In the genomic region with DNA sequence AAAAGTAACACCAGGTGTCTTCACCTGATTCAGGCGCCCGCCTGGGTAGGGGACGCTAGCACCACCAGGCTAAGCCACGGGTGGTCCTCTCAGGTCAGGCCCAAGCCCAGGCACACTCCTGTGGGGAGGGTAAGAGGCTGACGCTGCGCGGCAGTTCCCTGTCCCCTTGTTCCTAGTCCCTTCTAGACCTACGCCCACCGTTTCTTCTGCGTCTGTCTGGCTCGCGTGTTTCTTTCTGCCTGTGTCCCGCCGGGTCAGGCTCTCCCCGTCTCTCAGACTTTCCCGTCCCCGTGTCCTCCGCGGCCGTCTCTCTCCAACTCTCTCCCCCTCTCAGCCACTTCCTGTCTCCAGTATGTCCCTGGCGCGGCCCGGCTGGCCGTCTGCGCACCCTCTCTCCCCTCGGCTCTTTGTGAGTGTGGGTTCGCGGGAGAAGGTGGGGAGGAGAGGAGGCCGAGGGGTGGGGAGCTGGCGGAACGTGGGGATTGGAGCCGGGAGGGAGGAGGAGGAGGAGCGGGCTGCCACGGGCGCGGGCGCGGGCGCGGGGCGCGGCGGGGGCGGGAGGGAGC, we compare ENCODE assay signal across 8 cellular contexts. TPM values are rescaled to one million over a fixed set of nuclear protein-coding genes. Genes with fewer than 3 reads are reported as not detected.
A peak's percentile ranks its signal among the peaks of the same experiment; 100 is the strongest.
DNase-seq lines count a peak whose midpoint lies in the region; ATAC-seq, FAIRE-seq and TF ChIP-seq lines count a peak whose summit lies in the region.

No MANE protein-coding gene starts in this region.

- peak overlapping the region in 2 of 3 experiments; percentile 31 to 97; a peak in 6 of 7 replicates for H3K27ac Mint-ChIP-seq in H9

- H3K4me1 ChIP-seq in H9 (ENCODE audit: insufficient read depth, low read length), result peaks cover 31% of the 10 kb centered on the region; the same call in 1 of the 2 replicates
- H3K4me1 ChIP-seq in H1 (replicated peaks in 1 of 4; ENCODE audit: control insufficient read depth in 3 of 4, insufficient read depth in 4 of 4, low read length in 3 of 4), result peaks cover 29 to 72% (median 53%) of the 10 kb centered on the region in 4 experiments

- H3K9me3 ChIP-seq in H9 (ENCODE audit: control insufficient read depth, low read depth, low read length) (no peaks in the 10 kb centered on the region), H1 (ENCODE audit: insufficient read depth in 2 of 2, low read depth in 1 of 2, low read length in 1 of 2) (no peaks in the 10 kb centered on the region)

- peaks cover 15% of the 10 kb centered on the region for H3K23me2 ChIP-seq in H9 (ENCODE audit: insufficient read length, low read depth, low read length, poor library complexity, severe bottlenecking)
- H3K23me2 ChIP-seq in H1 (ENCODE audit: low read depth, low read length), result peaks cover 24% of the 10 kb centered on the region

- H3K79me2 ChIP-seq in H9 (ENCODE audit: insufficient read depth, low read length) (no peaks in the 10 kb centered on the region), H1 (ENCODE audit: control insufficient read depth in 1 of 2, insufficient read depth in 2 of 2, low read length in 2 of 2) (no peaks in the 10 kb centered on the region)

- H3K14ac ChIP-seq in H9 (ENCODE audit: insufficient read depth, low read length) (peak overlapping the region; percentile 80; the same call in 1 of the 2 replicates), H1 (ENCODE audit: insufficient read length) (no peak overlapping the region)

- H2BK5ac ChIP-seq in H9 (ENCODE audit: insufficient read length, low read length) (no peak overlapping the region), H1 (ENCODE audit: low read depth, low read length) (peak overlapping the region; percentile 54)

- no peak overlapping the region for H2BK12ac ChIP-seq in H9 (ENCODE audit: insufficient read length, low read depth, low read length)
- H2BK12ac ChIP-seq in H1 (ENCODE audit: low read depth, low read length), result peak overlapping the region; percentile 40; the same call in 1 of the 2 replicates

- H3K4ac ChIP-seq in H9 (ENCODE audit: low read depth, low read length) (no peak overlapping the region), H1 (replicated peaks; ENCODE audit: insufficient read length, low read depth, low read length) (peak overlapping the region; percentile 73)

- H3K18ac ChIP-seq in H9 (ENCODE audit: insufficient read length, low read depth, low read length), result peak overlapping the region; percentile 81
- peak overlapping the region; percentile 97 for H3K18ac ChIP-seq in H1 (ENCODE audit: extremely low read depth, low read length)

- H3K27me3 Mint-ChIP-seq in H9 (ENCODE audit: low read depth), result peaks cover 37% of the 10 kb centered on the region

- peaks cover under 1 to 10% (median 2%) of the 10 kb centered on the region in 3 experiments; a peak in 5 of 7 replicates for H3K36me3 Mint-ChIP-seq in H9 (ENCODE audit: insufficient read depth in 1 of 3, low read depth in 3 of 3)

- H2BK120ac ChIP-seq in H9 (ENCODE audit: low read depth, low read length, poor library complexity, severe bottlenecking) (no peak overlapping the region), H1 (replicated peaks; ENCODE audit: low read depth, low read length) (no peak overlapping the region)

- CTCF ChIA-PET in H1 (lab: Charles Lee; ENCODE audit: partially characterized antibody), result interaction anchor here (0.6 to 15.7 kb wide), 10 partner anchors 9 to 853 kb away, joined by 3 to 258 read pairs (median 4); a partner anchor contains a TSS

- H3K4me1 Mint-ChIP-seq in H9, result peaks cover 73 to 81% of the 10 kb centered on the region in 2 experiments

- no peak overlapping the region for H3K23ac ChIP-seq in H9 (ENCODE audit: insufficient read length, low read depth, low read length)
- H3K23ac ChIP-seq in H1 (ENCODE audit: insufficient read length), result no peak overlapping the region

- peak overlapping the region; percentile 68 for H3K9ac ChIP-seq in H9 (ENCODE audit: extremely low read depth, insufficient read length, low read length)
- peak overlapping the region; percentile 52 to 68 (median 58) for H3K9ac ChIP-seq in H1 (replicated peaks in 1 of 4; ENCODE audit: extremely low read depth in 1 of 4, low read depth in 3 of 4, low read length in 3 of 4)

- TF ChIP-seq RAD21 in H1 (IDR thresholded peaks at IDR 0.05 in 1 of 2, conservative IDR thresholded peaks at IDR 0.05 in 1 of 2; ENCODE audit: low read depth in 2 of 2, low read length in 2 of 2), result no peak

- TF ChIP-seq CTCF in H9 (conservative IDR thresholded peaks at IDR 0.05) (no peak), H1 (IDR thresholded peaks at IDR 0.05; ENCODE audit: control extremely low read depth in 1 of 3, insufficient read depth in 1 of 3, low read depth in 1 of 3, low read length in 3 of 3) (no peak)

- no peak for ATAC-seq in HG02840 (IDR thresholded peaks at IDR 0.05; ENCODE audit: low FRiP score, unreplicated experiment)

- no peak overlapping the region for H4K91ac ChIP-seq in H9 (ENCODE audit: insufficient read length, low read depth, low read length)
- H4K91ac ChIP-seq in H1 (replicated peaks; ENCODE audit: insufficient read length, low read length), result peak overlapping the region; percentile 58

- no peaks in the 10 kb centered on the region; a peak in 1 of 5 replicates for H3K9me3 Mint-ChIP-seq in H9

- H3K4me3 Mint-ChIP-seq in H9, result peak overlapping the region; percentile 86 to 92

- H4K20me1 ChIP-seq in H9 (ENCODE audit: control insufficient read depth, insufficient read depth, insufficient read length), result no peaks in the 10 kb centered on the region
- peaks cover 3 to 17% of the 10 kb centered on the region in 2 experiments for H4K20me1 ChIP-seq in H1 (replicated peaks in 1 of 2; ENCODE audit: control insufficient read depth in 1 of 2, insufficient read depth in 2 of 2, low read length in 2 of 2)

- H3K4me3 ChIP-seq in H1 (ENCODE audit: extremely low read depth in 1 of 4, insufficient read depth in 2 of 4, low read depth in 3 of 4, low read length in 4 of 4), result peak overlapping the region; percentile 59 to 94 (median 78)

- H4K8ac ChIP-seq in H9 (replicated peaks; ENCODE audit: insufficient read length, low read depth, low read length) (no peak overlapping the region), H1 (ENCODE audit: extremely low read depth, insufficient read depth, low read length) (no peak overlapping the region)

- H3K79me1 ChIP-seq in H9 (ENCODE audit: insufficient read depth, low read depth, low read length, poor library complexity, severe bottlenecking) (no peaks in the 10 kb centered on the region), H1 (ENCODE audit: low read depth, low read length) (peaks cover 5% of the 10 kb centered on the region; the same call in 1 of the 2 replicates)

- no peak; a peak in 1 of 3 replicates for TF ChIP-seq POLR2A in H1 (IDR thresholded peaks at IDR 0.05; ENCODE audit: control extremely low read depth in 1 of 2, low read depth in 2 of 2, low read length in 2 of 2)

- no CpG with 5 or more reads among the region's 44 CpGs for WGBS in H9 (ENCODE audit: extremely low coverage, insufficient read length, low lambda C conversion rate)
- 1% methylated on average over 24 of the region's 44 CpGs; no CpG with 5 or more reads in 1 of the 2 experiments for WGBS in H1 (ENCODE audit: extremely low coverage in 1 of 2, insufficient coverage in 1 of 2, insufficient read length in 1 of 2, insufficient replicate concordance in 2 of 2, low coverage in 1 of 2, low lambda C conversion rate in 2 of 2, missing lambda C conversion rate in 1 of 2), 2 experiments

- H3K56ac ChIP-seq in H9 (ENCODE audit: insufficient read length, low read depth, low read length) (no peak overlapping the region), H1 (replicated peaks; ENCODE audit: insufficient read length, low read depth, low read length) (peak overlapping the region; percentile 34)

- H3K4me2 ChIP-seq in H9 (ENCODE audit: insufficient read depth, insufficient read length, low read length) (peak overlapping the region; percentile 74), H1 (ENCODE audit: insufficient read depth in 1 of 2, low read depth in 2 of 2, low read length in 2 of 2) (peak overlapping the region; percentile 98 to 99)

- H3K27me3 ChIP-seq in H9 (ENCODE audit: insufficient read depth, low read length) (peaks cover 5% of the 10 kb centered on the region; the same call in 1 of the 2 replicates), H1 (replicated peaks in 1 of 4; ENCODE audit: control insufficient read depth in 3 of 4, extremely low read depth in 1 of 4, insufficient read depth in 3 of 4, low read length in 3 of 4) (peaks cover 0 to 20% (median 17%) of the 10 kb centered on the region in 4 experiments; a peak in 6 of 7 replicates)

- H2BK15ac ChIP-seq in H9 (ENCODE audit: low read depth, low read length) (no peak overlapping the region), H1 (ENCODE audit: low read length) (peak overlapping the region; percentile 89; the same call in 1 of the 2 replicates)

- H2AFZ ChIP-seq in H9 (ENCODE audit: low read length), result no peak overlapping the region
- peak overlapping the region; percentile 77; the same call in 1 of the 2 replicates for H2AFZ ChIP-seq in H1 (ENCODE audit: low read length)

- peak; percentile 77 for DNase-seq in G401 (ENCODE audit: low spot score)
- DNase-seq in H9, result peak; percentile 72
- DNase-seq in MV-4-11 (lab: John Stamatoyannopoulos, UW), result peak; percentile 40
- DNase-seq in activated CD4-positive, CD25-positive, alpha-beta regulatory T cell treated with anti-CD3 and anti-CD28 coated beads, Interleukin-2, amount 50 U/mL, for 72 hours, result peak; percentile 60
- DNase-seq in H1 (ENCODE audit: low read depth in 1 of 2, low spot score in 2 of 2), result no peak
- DNase-seq in medulla oblongata (ENCODE audit: extremely low spot score), result peak; percentile 89
- DNase-seq in stimulated activated CD8-positive, alpha-beta memory T cell treated with anti-CD3 and anti-CD28 coated beads, Interleukin-15, amount 100 ng/mL, for 48 hours (ENCODE audit: low read depth in 2 of 2), result peak; percentile 25 to 31

- FAIRE-seq in H1 (lab: Jason Lieb, UNC), result no peak

- H2BK20ac ChIP-seq in H9 (ENCODE audit: low read depth, low read length, poor library complexity, severe bottlenecking) (no peak overlapping the region), H1 (ENCODE audit: low read length) (no peak overlapping the region)

- no peak overlapping the region for H4K5ac ChIP-seq in H9 (ENCODE audit: insufficient read length, low read depth, low read length)
- no peak overlapping the region for H4K5ac ChIP-seq in H1 (ENCODE audit: insufficient read length, low read depth, low read length)

- H2AK5ac ChIP-seq in H9 (ENCODE audit: insufficient read length, low read length), result no peak overlapping the region
- no peak overlapping the region; the same call in 1 of the 2 replicates for H2AK5ac ChIP-seq in H1 (ENCODE audit: low read depth, low read length)

- in situ Hi-C loops in G401 (cut with HindIII; ENCODE audit: low sequenced_read_pairs), result no loop called here

- H3K27ac ChIP-seq in H9 (ENCODE audit: insufficient read length, low read depth, low read length), result no peak overlapping the region
- H3K27ac ChIP-seq in H1 (ENCODE audit: low read depth, low read length), result peak overlapping the region; percentile 37; the same call in 1 of the 2 replicates

- POLR2A ChIA-PET in H1 (lab: Charles Lee; ENCODE audit: partially characterized antibody), result interaction anchor here (0.7 to 35.6 kb wide), 8 partner anchors 8 to 134 kb away, joined by 3 to 711 read pairs (median 4); a partner anchor contains a TSS

- no peak overlapping the region for H3T11ph ChIP-seq in H9 (ENCODE audit: low read length)

- H3K36me3 ChIP-seq in H1 (ENCODE audit: control insufficient read depth in 2 of 4, insufficient read depth in 4 of 4, low read length in 3 of 4), result peaks cover 0 to 6% (median 0%) of the 10 kb centered on the region in 4 experiments; a peak in 1 of 8 replicates

- TF ChIP-seq EP300 in H1 (IDR thresholded peaks at IDR 0.05; ENCODE audit: borderline replicate concordance in 1 of 2, low read depth in 2 of 2, low read length in 2 of 2), result no peak

RNA-seq across cellular contexts. Expression of a gene that starts 3.1 kb away (rescaled TPM):
- 13.7 and 21.0 TPM in 2 replicates for total RNA-seq in G401 (2014; rRNA removed; shearing (Covaris generic))
- 3.6 and 4.5 TPM in 2 replicates for total RNA-seq in H9 (2021)
- total RNA-seq in H1 (2021; fragmentation: NEBNext Ultra II Directional; extraction: Animal tissue kit (Norgen Biotek cat#: 25700)), result 4.7 and 5.8 TPM in 2 replicates
- 2.8 and 5.0 TPM in 2 replicates for polyA plus RNA-seq in H1 (2011; rRNA removed)
- polyA plus RNA-seq in H1 (2011; cell fraction: cytosol; rRNA removed), result 1.7 TPM
- polyA plus RNA-seq in H1 (2011; cell fraction: nucleus; rRNA removed), result 25.7 TPM
- polyA plus RNA-seq in H1 (2012, experiment 1 of 2), result 4.3 to 6.2 TPM (median 4.8 TPM) in 4 replicates
- 2.5 TPM for polyA plus RNA-seq in H1 (2012, experiment 2 of 2)
- 3.7 TPM for polyA plus RNA-seq in H1 (2013, experiment 1 of 2)
- 3.4 TPM for polyA plus RNA-seq in H1 (2013, experiment 2 of 2)
- 1.7 and 2.8 TPM in 2 replicates for polyA minus RNA-seq in H1 (2011; rRNA and poly(A)+ RNA removed)
- 10.8 TPM for polyA minus RNA-seq in H1 (2011; cell fraction: cytosol; rRNA and poly(A)+ RNA removed)
- polyA minus RNA-seq in H1 (2011; cell fraction: nucleus; rRNA and poly(A)+ RNA removed), result 10.6 TPM

RNA-seq across cellular contexts. Expression of a gene that starts 32.5 kb away (rescaled TPM):
- 16.7 and 21.4 TPM in 2 replicates for total RNA-seq in G401 (2014; rRNA removed; shearing (Covaris generic))
- 5.8 and 6.5 TPM in 2 replicates for total RNA-seq in H9 (2021)
- 6.6 and 6.8 TPM in 2 replicates for total RNA-seq in H1 (2021; fragmentation: NEBNext Ultra II Directional; extraction: Animal tissue kit (Norgen Biotek cat#: 25700))
- 8.0 and 10.4 TPM in 2 replicates for polyA plus RNA-seq in H1 (2011; rRNA removed)
- polyA plus RNA-seq in H1 (2011; cell fraction: cytosol; rRNA removed), result 7.4 TPM
- polyA plus RNA-seq in H1 (2011; cell fraction: nucleus; rRNA removed), result 10.8 TPM
- 4.9 to 8.7 TPM (median 6.7 TPM) in 4 replicates for polyA plus RNA-seq in H1 (2012, experiment 1 of 2)
- polyA plus RNA-seq in H1 (2012, experiment 2 of 2), result 6.0 TPM
- 3.4 TPM for polyA plus RNA-seq in H1 (2013, experiment 1 of 2)
- polyA plus RNA-seq in H1 (2013, experiment 2 of 2), result 4.0 TPM
- polyA minus RNA-seq in H1 (2011; rRNA and poly(A)+ RNA removed), result 7.9 and 9.9 TPM in 2 replicates
- 4.6 TPM for polyA minus RNA-seq in H1 (2011; cell fraction: cytosol; rRNA and poly(A)+ RNA removed)
- polyA minus RNA-seq in H1 (2011; cell fraction: nucleus; rRNA and poly(A)+ RNA removed), result 7.6 TPM

RNA-seq across cellular contexts. Expression of a gene that starts 40.5 kb away (rescaled TPM):
- 1,115 and 1,229 TPM in 2 replicates for total RNA-seq in G401 (2014; rRNA removed; shearing (Covaris generic))
- 713 and 723 TPM in 2 replicates for total RNA-seq in H9 (2021)
- total RNA-seq in H1 (2021; fragmentation: NEBNext Ultra II Directional; extraction: Animal tissue kit (Norgen Biotek cat#: 25700)), result 811 and 816 TPM in 2 replicates
- 269 and 307 TPM in 2 replicates for polyA plus RNA-seq in H1 (2011; rRNA removed)
- 530 TPM for polyA plus RNA-seq in H1 (2011; cell fraction: cytosol; rRNA removed)
- 680 TPM for polyA plus RNA-seq in H1 (2011; cell fraction: nucleus; rRNA removed)
- polyA plus RNA-seq in H1 (2012, experiment 1 of 2), result 514 to 624 TPM (median 554 TPM) in 4 replicates
- polyA plus RNA-seq in H1 (2012, experiment 2 of 2), result 45.7 TPM
- polyA plus RNA-seq in H1 (2013, experiment 1 of 2), result 453 TPM
- 431 TPM for polyA plus RNA-seq in H1 (2013, experiment 2 of 2)
- polyA minus RNA-seq in H1 (2011; rRNA and poly(A)+ RNA removed), result 939 and 1,134 TPM in 2 replicates
- 559 TPM for polyA minus RNA-seq in H1 (2011; cell fraction: cytosol; rRNA and poly(A)+ RNA removed)
- polyA minus RNA-seq in H1 (2011; cell fraction: nucleus; rRNA and poly(A)+ RNA removed), result 516 TPM

RNA-seq across cellular contexts. Expression of a gene that starts 50.7 kb away (rescaled TPM):
- 29.3 and 50.2 TPM in 2 replicates for total RNA-seq in G401 (2014; rRNA removed; shearing (Covaris generic))
- 4.2 and 5.7 TPM in 2 replicates for total RNA-seq in H9 (2021)
- 13.7 and 16.4 TPM in 2 replicates for total RNA-seq in H1 (2021; fragmentation: NEBNext Ultra II Directional; extraction: Animal tissue kit (Norgen Biotek cat#: 25700))
- 14.7 and 25.3 TPM in 2 replicates for polyA plus RNA-seq in H1 (2011; rRNA removed)
- polyA plus RNA-seq in H1 (2011; cell fraction: cytosol; rRNA removed), result 15.4 TPM
- 13.2 TPM for polyA plus RNA-seq in H1 (2011; cell fraction: nucleus; rRNA removed)
- 5.3 to 13.0 TPM (median 10.2 TPM) in 4 replicates for polyA plus RNA-seq in H1 (2012, experiment 1 of 2)
- polyA plus RNA-seq in H1 (2012, experiment 2 of 2), result 22.3 TPM
- polyA plus RNA-seq in H1 (2013, experiment 1 of 2), result 8.4 TPM
- 10.8 TPM for polyA plus RNA-seq in H1 (2013, experiment 2 of 2)
- 2.6 and 3.5 TPM in 2 replicates for polyA minus RNA-seq in H1 (2011; rRNA and poly(A)+ RNA removed)
- polyA minus RNA-seq in H1 (2011; cell fraction: cytosol; rRNA and poly(A)+ RNA removed), result 2.9 TPM
- polyA minus RNA-seq in H1 (2011; cell fraction: nucleus; rRNA and poly(A)+ RNA removed), result 2.4 TPM

RNA-seq across cellular contexts. Expression of a gene that starts 56.5 kb away (rescaled TPM):
- not detected in 2 replicates for total RNA-seq in G401 (2014; rRNA removed; shearing (Covaris generic))
- not detected in 2 replicates for total RNA-seq in H9 (2021)
- total RNA-seq in H1 (2021; fragmentation: NEBNext Ultra II Directional; extraction: Animal tissue kit (Norgen Biotek cat#: 25700)), result not detected in 2 replicates
- polyA plus RNA-seq in H1 (2011; rRNA removed), result 0.08 and 0.13 TPM in 2 replicates
- polyA plus RNA-seq in H1 (2011; cell fraction: cytosol; rRNA removed), result 0.12 TPM
- 0.21 TPM for polyA plus RNA-seq in H1 (2011; cell fraction: nucleus; rRNA removed)
- polyA plus RNA-seq in H1 (2012, experiment 1 of 2), result not detected in 4 replicates
- not detected for polyA plus RNA-seq in H1 (2012, experiment 2 of 2)
- 0.04 TPM for polyA plus RNA-seq in H1 (2013, experiment 1 of 2)
- polyA plus RNA-seq in H1 (2013, experiment 2 of 2), result not detected
- not detected in 2 replicates for polyA minus RNA-seq in H1 (2011; rRNA and poly(A)+ RNA removed)
- polyA minus RNA-seq in H1 (2011; cell fraction: cytosol; rRNA and poly(A)+ RNA removed), result not detected
- not detected for polyA minus RNA-seq in H1 (2011; cell fraction: nucleus; rRNA and poly(A)+ RNA removed)

Comparison
In these comparisons a context has a peak if more than half of its experiments do, and no peak if none do; other contexts are left out.
1. DNase-seq: peak in G401 (single experiment), H9 (single experiment), MV-4-11 (single experiment), activated CD4-positive, CD25-positive, alpha-beta regulatory T cell treated with anti-CD3 and anti-CD28 coated beads, Interleukin-2, amount 50 U/mL, for 72 hours (single experiment), medulla oblongata (single experiment) and stimulated activated CD8-positive, alpha-beta memory T cell treated with anti-CD3 and anti-CD28 coated beads, Interleukin-15, amount 100 ng/mL, for 48 hours (2 of 2); none in H1 (0 of 2).